Comparison of ENCODE assay signal across 10 cellular contexts in the genomic region with DNA sequence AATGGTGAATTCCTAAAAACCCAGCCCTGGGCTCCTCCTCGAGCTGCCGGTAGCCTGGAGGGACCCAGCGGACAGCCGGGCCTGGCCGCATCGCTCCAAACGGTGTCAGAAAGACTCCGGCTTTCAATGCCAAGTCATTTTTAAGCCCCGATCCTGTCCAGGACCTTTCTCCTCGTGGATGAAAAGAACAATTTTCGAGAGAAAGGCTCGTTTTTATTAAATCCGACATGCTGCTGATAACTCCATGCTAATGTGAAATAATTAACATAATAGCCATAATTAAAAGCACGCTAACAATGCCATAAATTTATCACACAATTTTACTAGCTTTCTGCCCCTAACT. TPM values are rescaled to one million over a fixed set of nuclear protein-coding genes. Genes with fewer than 3 reads are reported as not detected.
DNase-seq lines count a peak whose midpoint lies in the region; ATAC-seq and TF ChIP-seq lines count a peak whose summit lies in the region.
"Had no signal": no experiment of that assay in that cellular context is flagged by ENCODE, and none has a peak within 500 bp of the region (broad histone marks: within the 10 kb centered on the region; RNA-seq: fewer than 3 reads in every experiment).

No MANE protein-coding gene starts in this region.

- H3K9me3 Mint-ChIP-seq in activated CD8-positive, alpha-beta memory T cell treated with anti-CD3 and anti-CD28 coated beads, Interleukin-2, amount 10 ng/mL, durations not matched to agents 7 days and 5 days (ENCODE audit: low read depth), result peaks cover 3% of the 10 kb centered on the region
- H3K9me3 Mint-ChIP-seq in stimulated activated naive CD8-positive, alpha-beta T cell treated with anti-CD3 and anti-CD28 coated beads, Interleukin-15, amount 100 ng/mL, for 72 hours, result peaks cover 6 to 11% of the 10 kb centered on the region in 2 donors

- 4% methylated on average over 14 of the region's 14 CpGs for WGBS in hepatocyte (ENCODE audit: low lambda C conversion rate, missing lambda C conversion rate)

- H3K79me2 ChIP-seq in hepatocyte, result no peaks in the 10 kb centered on the region

- no peaks in the 10 kb centered on the region for H4K20me1 ChIP-seq in hepatocyte (ENCODE audit: insufficient read depth, poor library complexity, severe bottlenecking)

- ATAC-seq in activated CD8-positive, alpha-beta memory T cell treated with anti-CD3 and anti-CD28 coated beads, Interleukin-2, amount 10 ng/mL, durations not matched to agents 7 days and 5 days, result no peak
- no peak for ATAC-seq in stimulated activated naive CD8-positive, alpha-beta T cell treated with anti-CD3 and anti-CD28 coated beads, Interleukin-15, amount 100 ng/mL, for 72 hours
- no peak for ATAC-seq in HG03108 (IDR thresholded peaks at IDR 0.05; ENCODE audit: unreplicated experiment)

- H3K4me2 ChIP-seq in hepatocyte, result peak overlapping the region; percentile 98

- H3K4me3 Mint-ChIP-seq in activated CD8-positive, alpha-beta memory T cell treated with anti-CD3 and anti-CD28 coated beads, Interleukin-2, amount 10 ng/mL, durations not matched to agents 7 days and 5 days, result peak overlapping the region; percentile 61
- peak overlapping the region; percentile 74 to 78 for H3K4me3 Mint-ChIP-seq in stimulated activated naive CD8-positive, alpha-beta T cell treated with anti-CD3 and anti-CD28 coated beads, Interleukin-15, amount 100 ng/mL, for 72 hours

- no peaks in the 10 kb centered on the region for H3K9me2 ChIP-seq in hepatocyte (replicated peaks; ENCODE audit: insufficient read depth)

- DNase-seq in activated CD8-positive, alpha-beta memory T cell treated with anti-CD3 and anti-CD28 coated beads, Interleukin-2, amount 10 ng/mL, durations not matched to agents 7 days and 5 days, result no peak
- no peak for DNase-seq in activated CD8-positive, alpha-beta memory T cell treated with anti-CD3 and anti-CD28 coated beads, Interleukin-2, amount 50 U/mL, for 48 hours
- DNase-seq in SK-N-MC (ENCODE audit: low read depth, low spot score), result no peak
- DNase-seq in hepatocyte (ENCODE audit: low spot score), result no peak
- DNase-seq in stimulated activated naive CD8-positive, alpha-beta T cell treated with anti-CD3 and anti-CD28 coated beads, Interleukin-15, amount 100 ng/mL, for 72 hours, result no peak
- no peak for DNase-seq in caudate nucleus (lab: John Stamatoyannopoulos, UW)
- no peak for DNase-seq in islet precursor cell
- DNase-seq: uterus had no signal

- H3K27ac ChIP-seq in SK-N-MC, result no peak overlapping the region
- no peak overlapping the region for H3K27ac ChIP-seq in hepatocyte
- H3K27ac ChIP-seq in caudate nucleus (ENCODE audit: low read depth, low read length), result no peak overlapping the region
- H3K27ac ChIP-seq: uterus had no signal

- H3K4me1 Mint-ChIP-seq in activated CD8-positive, alpha-beta memory T cell treated with anti-CD3 and anti-CD28 coated beads, Interleukin-2, amount 10 ng/mL, durations not matched to agents 7 days and 5 days, result peaks cover 27% of the 10 kb centered on the region
- H3K4me1 Mint-ChIP-seq in stimulated activated naive CD8-positive, alpha-beta T cell treated with anti-CD3 and anti-CD28 coated beads, Interleukin-15, amount 100 ng/mL, for 72 hours, result peaks cover 46% of the 10 kb centered on the region

- peaks cover 5% of the 10 kb centered on the region for H3K36me3 Mint-ChIP-seq in activated CD8-positive, alpha-beta memory T cell treated with anti-CD3 and anti-CD28 coated beads, Interleukin-2, amount 10 ng/mL, durations not matched to agents 7 days and 5 days

- H3K27me3 ChIP-seq in hepatocyte, result peaks cover 99% of the 10 kb centered on the region

- H3K4me1 ChIP-seq in hepatocyte (ENCODE audit: insufficient read depth), result peaks cover 15% of the 10 kb centered on the region

- H3K36me3 ChIP-seq in SK-N-MC (ENCODE audit: insufficient read depth, low read length), result no peaks in the 10 kb centered on the region
- no peaks in the 10 kb centered on the region for H3K36me3 ChIP-seq in hepatocyte (replicated peaks; ENCODE audit: insufficient read depth, low read depth)
- H3K36me3 ChIP-seq: uterus had no signal

- H3K9me3 ChIP-seq in SK-N-MC (ENCODE audit: low read depth, low read length) (no peaks in the 10 kb centered on the region), hepatocyte (ENCODE audit: low read depth) (no peaks in the 10 kb centered on the region)
- H3K9me3 ChIP-seq: uterus had no signal

- no peak for TF ChIP-seq CTCF in hepatocyte (IDR thresholded peaks at IDR 0.05; ENCODE audit: poor library complexity)

- no peak overlapping the region for H3K27ac Mint-ChIP-seq in activated CD8-positive, alpha-beta memory T cell treated with anti-CD3 and anti-CD28 coated beads, Interleukin-2, amount 10 ng/mL, durations not matched to agents 7 days and 5 days
- H3K27ac Mint-ChIP-seq in stimulated activated naive CD8-positive, alpha-beta T cell treated with anti-CD3 and anti-CD28 coated beads, Interleukin-15, amount 100 ng/mL, for 72 hours, result no peak overlapping the region

- peaks cover 75% of the 10 kb centered on the region for H3K27me3 Mint-ChIP-seq in activated CD8-positive, alpha-beta memory T cell treated with anti-CD3 and anti-CD28 coated beads, Interleukin-2, amount 10 ng/mL, durations not matched to agents 7 days and 5 days
- peaks cover 89% of the 10 kb centered on the region for H3K27me3 Mint-ChIP-seq in stimulated activated naive CD8-positive, alpha-beta T cell treated with anti-CD3 and anti-CD28 coated beads, Interleukin-15, amount 100 ng/mL, for 72 hours

- peak overlapping the region; percentile 72 for H3K4me3 ChIP-seq in SK-N-MC
- H3K4me3 ChIP-seq in hepatocyte, result peak overlapping the region; percentile 29

- CTCF ChIA-PET in activated CD8-positive, alpha-beta memory T cell treated with anti-CD3 and anti-CD28 coated beads, Interleukin-2, amount 10 ng/mL, durations not matched to agents 7 days and 5 days (lab: Charles Lee), result interaction anchor here (1.3 to 1.6 kb wide), 2 partner anchors 9 to 83 kb away, joined by 3 to 4 read pairs; no protein-coding TSS in a partner anchor

- peak overlapping the region; percentile 94 for H2AFZ ChIP-seq in hepatocyte

- no peak overlapping the region for H3K9ac ChIP-seq in SK-N-MC (ENCODE audit: insufficient read length)

RNA-seq across cellular contexts. Expression of gene FOXD3, which starts 4.6 kb away (rescaled TPM):
- not detected for total RNA-seq in activated CD8-positive, alpha-beta memory T cell treated with anti-CD3 and anti-CD28 coated beads, Interleukin-2, amount 10 ng/mL, durations not matched to agents 7 days and 5 days
- not detected in 2 replicates for total RNA-seq in hepatocyte
- not detected in 2 replicates for polyA plus RNA-seq in hepatocyte
- total RNA-seq: LHCN-M2 had no signal

RNA-seq across cellular contexts. Expression of gene ALG6, which starts 49.6 kb away (rescaled TPM):
- total RNA-seq in activated CD8-positive, alpha-beta memory T cell treated with anti-CD3 and anti-CD28 coated beads, Interleukin-2, amount 10 ng/mL, durations not matched to agents 7 days and 5 days, result 10 to 100 TPM; 23.0 to 24.0 TPM
- total RNA-seq in hepatocyte, result 20.7 and 21.8 TPM in 2 replicates
- polyA plus RNA-seq in hepatocyte, result 12.4 and 18.3 TPM in 2 replicates
